ENCODE assay signal across 8 cellular contexts in genomic region chr17:32486701-32487459, GRCh38. TPM values are rescaled to one million over a fixed set of nuclear protein-coding genes. Genes with fewer than 3 reads are reported as not detected.
DNase-seq lines count a peak whose midpoint lies in the region; ATAC-seq lines count a peak whose summit lies in the region.

CDK5R1 (plus strand) TSS chr17:32486993; CDS start chr17:32487621, 628 bp downstream.

- no peaks in the 10 kb centered on the region for H3K27me3 Mint-ChIP-seq in activated CD4-positive, alpha-beta memory T cell treated with anti-CD3 and anti-CD28 coated beads, Interleukin-2, amount 10 ng/mL, durations not matched to agents 7 days and 5 days

- peak within 1 kb of the TSS; percentile 74 for H3K4me3 ChIP-seq in effector memory CD4-positive, alpha-beta T cell (ENCODE audit: insufficient read depth, low read depth, low read length, poor library complexity, severe bottlenecking)
- H3K4me3 ChIP-seq in mesenchymal stem cell (ENCODE audit: insufficient read depth in 1 of 2, low read depth in 1 of 2, low read length in 2 of 2): peak within 1 kb of the TSS; percentile 73 to 84

- H3K14ac ChIP-seq in mesenchymal stem cell (ENCODE audit: low read length in 2 of 2): peak within 1 kb of the TSS in 1 of 2 experiments; percentile 89

- peak within 1 kb of the TSS; percentile 90 for H2AFZ ChIP-seq in mesenchymal stem cell (ENCODE audit: low read depth, low read length)

- CTCF ChIA-PET in activated CD4-positive, alpha-beta memory T cell treated with anti-CD3 and anti-CD28 coated beads, Interleukin-2, amount 10 ng/mL, durations not matched to agents 7 days and 5 days (lab: Charles Lee): interaction anchor here (0.7 to 4.1 kb wide), 7 partner anchors 24 to 294 kb away, joined by 3 to 25 read pairs (median 3); no protein-coding TSS in a partner anchor

- H3K4me1 ChIP-seq in effector memory CD4-positive, alpha-beta T cell (ENCODE audit: control insufficient read depth, insufficient read depth, low read length, poor library complexity, severe bottlenecking): peaks cover 16% of the 10 kb centered on the region
- peaks cover 27% of the 10 kb centered on the region for H3K4me1 ChIP-seq in mesenchymal stem cell (ENCODE audit: control insufficient read depth, insufficient read depth, low read depth, low read length)

- H2BK5ac ChIP-seq in mesenchymal stem cell (ENCODE audit: low read depth, low read length, poor library complexity, severe bottlenecking): no peak within 1 kb of the TSS

- H3K4ac ChIP-seq in mesenchymal stem cell (ENCODE audit: low read depth in 1 of 2, low read length in 2 of 2): no peak within 1 kb of the TSS

- WGBS in mesenchymal stem cell: no CpG with 5 or more reads among the region's 135 CpGs

- H3K23ac ChIP-seq in mesenchymal stem cell (ENCODE audit: low read length in 2 of 2): peak within 1 kb of the TSS in 1 of 2 experiments; percentile 37

- H2BK15ac ChIP-seq in mesenchymal stem cell (ENCODE audit: low read depth, poor library complexity, severe bottlenecking): peak within 1 kb of the TSS; percentile 63

- peak within 1 kb of the TSS in 1 of 2 experiments; percentile 65 for H2BK12ac ChIP-seq in mesenchymal stem cell (ENCODE audit: low read length in 2 of 2)

- ATAC-seq in HG03025 (IDR thresholded peaks at IDR 0.05; ENCODE audit: low FRiP score, unreplicated experiment): peak; percentile 30

- H3K27ac Mint-ChIP-seq in activated CD4-positive, alpha-beta memory T cell treated with anti-CD3 and anti-CD28 coated beads, Interleukin-2, amount 10 ng/mL, durations not matched to agents 7 days and 5 days: peak within 1 kb of the TSS; percentile 52

- peak within 1 kb of the TSS; percentile 22 for H2AK5ac ChIP-seq in mesenchymal stem cell (ENCODE audit: low read length, severe bottlenecking)

- H3K9me3 ChIP-seq in effector memory CD4-positive, alpha-beta T cell (ENCODE audit: control insufficient read depth, low read length): no peaks in the 10 kb centered on the region
- H3K9me3 ChIP-seq in mesenchymal stem cell (ENCODE audit: control insufficient read depth, low read length): no peaks in the 10 kb centered on the region

- H3K4me1 Mint-ChIP-seq in activated CD4-positive, alpha-beta memory T cell treated with anti-CD3 and anti-CD28 coated beads, Interleukin-2, amount 10 ng/mL, durations not matched to agents 7 days and 5 days: peaks cover 47% of the 10 kb centered on the region

- H3K79me1 ChIP-seq in mesenchymal stem cell (replicated peaks; ENCODE audit: low read length, poor library complexity, severe bottlenecking): peaks cover 25% of the 10 kb centered on the region

- H4K91ac ChIP-seq in mesenchymal stem cell (ENCODE audit: low read length): peak within 1 kb of the TSS; percentile 82

- peak within 1 kb of the TSS; percentile 75 for H3K9ac ChIP-seq in mesenchymal stem cell (ENCODE audit: low read length)

- peak within 1 kb of the TSS; percentile 84 for H3K4me3 Mint-ChIP-seq in activated CD4-positive, alpha-beta memory T cell treated with anti-CD3 and anti-CD28 coated beads, Interleukin-2, amount 10 ng/mL, durations not matched to agents 7 days and 5 days

- peak within 1 kb of the TSS; percentile 98 for H3K4me2 ChIP-seq in mesenchymal stem cell (ENCODE audit: low read length, poor library complexity, severe bottlenecking)

- DNase-seq in SIG-M5 treated with dmso at 0.1 percent for 504 hours (lab: John Stamatoyannopoulos, UW; ENCODE audit: unreplicated experiment): peak; percentile 56
- DNase-seq in SIG-M5 (lab: John Stamatoyannopoulos, UW): no peak
- peak; percentile 61 for DNase-seq in NCI-H460 (ENCODE audit: extremely low read depth, low read depth)
- DNase-seq in activated CD4-positive, alpha-beta memory T cell treated with anti-CD3 and anti-CD28 coated beads, Interleukin-2, amount 10 ng/mL, durations not matched to agents 7 days and 5 days: peak; percentile 74
- DNase-seq in effector memory CD4-positive, alpha-beta T cell: peak; percentile 56 to 59 (median 58)
- peak; percentile 62 for DNase-seq in mesenchymal stem cell
- peak; percentile 47 for DNase-seq in stimulated activated CD8-positive, alpha-beta memory T cell treated with anti-CD3 and anti-CD28 coated beads, Interleukin-15, amount 100 ng/mL, for 24 hours (ENCODE audit: low read depth)

- no peaks in the 10 kb centered on the region for H3K27me3 ChIP-seq in effector memory CD4-positive, alpha-beta T cell (replicated peaks; ENCODE audit: control insufficient read depth, insufficient read depth, low read length, poor library complexity, severe bottlenecking)
- H3K27me3 ChIP-seq in mesenchymal stem cell (ENCODE audit: control insufficient read depth in 1 of 2, insufficient read depth in 1 of 2, low read length in 2 of 2): no peaks in the 10 kb centered on the region

- H4K8ac ChIP-seq in mesenchymal stem cell (ENCODE audit: low read length): peak within 1 kb of the TSS; percentile 84

- H3K36me3 Mint-ChIP-seq in activated CD4-positive, alpha-beta memory T cell treated with anti-CD3 and anti-CD28 coated beads, Interleukin-2, amount 10 ng/mL, durations not matched to agents 7 days and 5 days (ENCODE audit: low read depth): peaks cover 40% of the 10 kb centered on the region

- H2BK120ac ChIP-seq in mesenchymal stem cell (ENCODE audit: low read depth, low read length): peak within 1 kb of the TSS; percentile 64

- H3K27ac ChIP-seq in effector memory CD4-positive, alpha-beta T cell (ENCODE audit: insufficient read depth, low read length, poor library complexity, severe bottlenecking): peak within 1 kb of the TSS; percentile 37
- H3K27ac ChIP-seq in mesenchymal stem cell (ENCODE audit: low read length, poor library complexity, severe bottlenecking): no peak within 1 kb of the TSS

- peaks cover 7% of the 10 kb centered on the region for H3K36me3 ChIP-seq in effector memory CD4-positive, alpha-beta T cell (ENCODE audit: control insufficient read depth, insufficient read depth, low read length)
- peaks cover 15 to 34% of the 10 kb centered on the region in 2 experiments for H3K36me3 ChIP-seq in mesenchymal stem cell (ENCODE audit: control insufficient read depth in 1 of 2, insufficient read depth in 2 of 2, low read depth in 1 of 2, low read length in 2 of 2)

- peak within 1 kb of the TSS; percentile 72 to 79 for H3K18ac ChIP-seq in mesenchymal stem cell (ENCODE audit: low read depth in 1 of 2, low read length in 2 of 2)

- POLR2A ChIA-PET in activated CD4-positive, alpha-beta memory T cell treated with anti-CD3 and anti-CD28 coated beads, Interleukin-2, amount 10 ng/mL, durations not matched to agents 7 days and 5 days (lab: Charles Lee): interaction anchor here (0.5 to 4.0 kb wide), 10 partner anchors 11 to 479 kb away, joined by 3 to 36 read pairs (median 3); partner anchors contain the start of gene PSMD11

- H3K9me3 Mint-ChIP-seq in activated CD4-positive, alpha-beta memory T cell treated with anti-CD3 and anti-CD28 coated beads, Interleukin-2, amount 10 ng/mL, durations not matched to agents 7 days and 5 days: no peaks in the 10 kb centered on the region

RNA-seq across cellular contexts. Expression of gene CDK5R1, which starts in this region (rescaled TPM):
- 2.5 TPM in 2 replicates for total RNA-seq in NCI-H460 (2014; rRNA removed; shearing (Covaris generic))
- 2.9 and 5.3 TPM in 2 replicates for polyA plus RNA-seq in NCI-H460 (2014; cell fraction: nucleus; rRNA removed)
- 1 to 10 TPM; 7.4 to 7.9 TPM for total RNA-seq in activated CD4-positive, alpha-beta memory T cell treated with anti-CD3 and anti-CD28 coated beads, Interleukin-2, amount 10 ng/mL, durations not matched to agents 7 days and 5 days
- 0.81 TPM for polyA plus RNA-seq in mesenchymal stem cell (2013, experiment 1 of 2)
- 0.99 TPM for polyA plus RNA-seq in mesenchymal stem cell (2013, experiment 2 of 2)
